In genomic region chr7:1430056-1430845, GRCh38 we compare ENCODE assay signal across 28 cellular contexts.
"Had no signal": no experiment of that assay in that cellular context is flagged by ENCODE, and none has a peak within 500 bp of the region (broad histone marks: within the 10 kb centered on the region; RNA-seq: fewer than 3 reads in every experiment).

No MANE protein-coding gene starts in this region.

- H3K27ac ChIP-seq: left lung, lower lobe of right lung, neural progenitor cell, ovary, right atrium auricular region, skin epidermis, suprapubic skin, thoracic aorta, tibial artery, upper lobe of right lung had no signal

- H2AFZ ChIP-seq: neural progenitor cell had no signal

- H3K9me3 ChIP-seq: left lung, lower lobe of right lung, ovary, right atrium auricular region, suprapubic skin, thoracic aorta, tibial artery, upper lobe of right lung had no signal

- H3K36me3 ChIP-seq: left lung, lower lobe of right lung, neural progenitor cell, ovary, right atrium auricular region, suprapubic skin, thoracic aorta, upper lobe of right lung had no signal

- FAIRE-seq: islet of Langerhans, kidney had no signal

- H3K9ac ChIP-seq: neural progenitor cell had no signal

- H3K4me1 ChIP-seq: neural progenitor cell had no signal

- H3K4me3 ChIP-seq: left lung, lower lobe of right lung, neural progenitor cell, ovary, right atrium auricular region, skin epidermis, suprapubic skin, thoracic aorta, tibial artery, upper lobe of right lung had no signal

- ATAC-seq: left lung; lower lobe of right lung; natural killer cell; sciatic nerve; stimulated activated effector memory CD8-positive, alpha-beta T cell treated with anti-CD3 and anti-CD28 coated beads, Interleukin-12 subunit alpha, Interleukin-12 subunit beta, amount 100 ng/mL, for 72 hours; upper lobe of right lung had no signal

- H3K4me2 ChIP-seq: neural progenitor cell had no signal

- DNase-seq: hypothalamus; immature natural killer cell; kidney; left colon; left lung; lower lobe of right lung; mammary epithelial cell; mesenchymal stem cell; naive B cell; natural killer cell; nephron progenitor cell; ovary; stimulated activated CD4-positive, alpha-beta T cell treated with anti-CD3 and anti-CD28 coated beads, Interleukin-12 subunit alpha, Interleukin-12 subunit beta, amount 100 ng/mL, for 4 hours; stimulated activated CD4-positive, alpha-beta T cell treated with anti-CD3 and anti-CD28 coated beads, Interleukin-15, amount 100 ng/mL, for 24 hours; stimulated activated CD4-positive, alpha-beta T cell treated with anti-CD3 and anti-CD28 coated beads, Interleukin-2, amount 100 ng/mL, for 24 hours; stimulated activated CD4-positive, alpha-beta T cell treated with anti-CD3 and anti-CD28 coated beads, Interleukin-4, amount 100 ng/mL, for 1 hour; stimulated activated naive CD4-positive, alpha-beta T cell; tibial artery; trophoblast cell; upper lobe of right lung had no signal

- H3K27me3 ChIP-seq: neural progenitor cell, ovary, right atrium auricular region had no signal
